1 cellular context compared by ENCODE assay signal in genomic region chr10:68720793-68721672, GRCh38.
TF ChIP-seq lines count a peak whose summit lies in the region.

A gene with protein sequence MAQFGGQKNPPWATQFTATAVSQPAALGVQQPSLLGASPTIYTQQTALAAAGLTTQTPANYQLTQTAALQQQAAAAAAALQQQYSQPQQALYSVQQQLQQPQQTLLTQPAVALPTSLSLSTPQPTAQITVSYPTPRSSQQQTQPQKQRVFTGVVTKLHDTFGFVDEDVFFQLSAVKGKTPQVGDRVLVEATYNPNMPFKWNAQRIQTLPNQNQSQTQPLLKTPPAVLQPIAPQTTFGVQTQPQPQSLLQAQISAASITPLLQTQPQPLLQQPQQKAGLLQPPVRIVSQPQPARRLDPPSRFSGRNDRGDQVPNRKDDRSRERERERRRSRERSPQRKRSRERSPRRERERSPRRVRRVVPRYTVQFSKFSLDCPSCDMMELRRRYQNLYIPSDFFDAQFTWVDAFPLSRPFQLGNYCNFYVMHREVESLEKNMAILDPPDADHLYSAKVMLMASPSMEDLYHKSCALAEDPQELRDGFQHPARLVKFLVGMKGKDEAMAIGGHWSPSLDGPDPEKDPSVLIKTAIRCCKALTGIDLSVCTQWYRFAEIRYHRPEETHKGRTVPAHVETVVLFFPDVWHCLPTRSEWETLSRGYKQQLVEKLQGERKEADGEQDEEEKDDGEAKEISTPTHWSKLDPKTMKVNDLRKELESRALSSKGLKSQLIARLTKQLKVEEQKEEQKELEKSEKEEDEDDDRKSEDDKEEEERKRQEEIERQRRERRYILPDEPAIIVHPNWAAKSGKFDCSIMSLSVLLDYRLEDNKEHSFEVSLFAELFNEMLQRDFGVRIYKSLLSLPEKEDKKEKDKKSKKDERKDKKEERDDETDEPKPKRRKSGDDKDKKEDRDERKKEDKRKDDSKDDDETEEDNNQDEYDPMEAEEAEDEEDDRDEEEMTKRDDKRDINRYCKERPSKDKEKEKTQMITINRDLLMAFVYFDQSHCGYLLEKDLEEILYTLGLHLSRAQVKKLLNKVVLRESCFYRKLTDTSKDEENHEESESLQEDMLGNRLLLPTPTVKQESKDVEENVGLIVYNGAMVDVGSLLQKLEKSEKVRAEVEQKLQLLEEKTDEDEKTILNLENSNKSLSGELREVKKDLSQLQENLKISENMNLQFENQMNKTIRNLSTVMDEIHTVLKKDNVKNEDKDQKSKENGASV (plus strand): TSS chr10:68721239. CDS start chr10:68722505, 1,266 bp downstream.

TF ChIP-seq in K562, 482 proteins besides CTCF, POLR2A, EP300 and RAD21 (continued from another document and continues in another):
- TF ChIP-seq, protein P1, sequence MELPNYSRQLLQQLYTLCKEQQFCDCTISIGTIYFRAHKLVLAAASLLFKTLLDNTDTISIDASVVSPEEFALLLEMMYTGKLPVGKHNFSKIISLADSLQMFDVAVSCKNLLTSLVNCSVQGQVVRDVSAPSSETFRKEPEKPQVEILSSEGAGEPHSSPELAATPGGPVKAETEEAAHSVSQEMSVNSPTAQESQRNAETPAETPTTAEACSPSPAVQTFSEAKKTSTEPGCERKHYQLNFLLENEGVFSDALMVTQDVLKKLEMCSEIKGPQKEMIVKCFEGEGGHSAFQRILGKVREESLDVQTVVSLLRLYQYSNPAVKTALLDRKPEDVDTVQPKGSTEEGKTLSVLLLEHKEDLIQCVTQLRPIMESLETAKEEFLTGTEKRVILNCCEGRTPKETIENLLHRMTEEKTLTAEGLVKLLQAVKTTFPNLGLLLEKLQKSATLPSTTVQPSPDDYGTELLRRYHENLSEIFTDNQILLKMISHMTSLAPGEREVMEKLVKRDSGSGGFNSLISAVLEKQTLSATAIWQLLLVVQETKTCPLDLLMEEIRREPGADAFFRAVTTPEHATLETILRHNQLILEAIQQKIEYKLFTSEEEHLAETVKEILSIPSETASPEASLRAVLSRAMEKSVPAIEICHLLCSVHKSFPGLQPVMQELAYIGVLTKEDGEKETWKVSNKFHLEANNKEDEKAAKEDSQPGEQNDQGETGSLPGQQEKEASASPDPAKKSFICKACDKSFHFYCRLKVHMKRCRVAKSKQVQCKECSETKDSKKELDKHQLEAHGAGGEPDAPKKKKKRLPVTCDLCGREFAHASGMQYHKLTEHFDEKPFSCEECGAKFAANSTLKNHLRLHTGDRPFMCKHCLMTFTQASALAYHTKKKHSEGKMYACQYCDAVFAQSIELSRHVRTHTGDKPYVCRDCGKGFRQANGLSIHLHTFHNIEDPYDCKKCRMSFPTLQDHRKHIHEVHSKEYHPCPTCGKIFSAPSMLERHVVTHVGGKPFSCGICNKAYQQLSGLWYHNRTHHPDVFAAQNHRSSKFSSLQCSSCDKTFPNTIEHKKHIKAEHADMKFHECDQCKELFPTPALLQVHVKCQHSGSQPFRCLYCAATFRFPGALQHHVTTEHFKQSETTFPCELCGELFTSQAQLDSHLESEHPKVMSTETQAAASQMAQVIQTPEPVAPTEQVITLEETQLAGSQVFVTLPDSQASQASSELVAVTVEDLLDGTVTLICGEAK (IDR thresholded peaks at IDR 0.05): no peak
- TF ChIP-seq, protein P1 (CRISPR knock-in tag; IDR thresholded peaks at IDR 0.05): no peak
- TF ChIP-seq RBM14 (IDR thresholded peaks at IDR 0.05; ENCODE audit: borderline replicate concordance, insufficient read depth, low read depth, low read length) (no peak), MTA3 (IDR thresholded peaks at IDR 0.05; ENCODE audit: borderline replicate concordance) (peak; percentile 73; the same call in 1 of the 2 replicates), CTBP1 (IDR thresholded peaks at IDR 0.05; ENCODE audit: borderline replicate concordance) (peak; percentile 57), ZSCAN29 (IDR thresholded peaks at IDR 0.05) (no peak), GATA2 (CRISPR knock-in tag; IDR thresholded peaks at IDR 0.05) (no peak), CAMTA2 (CRISPR knock-in tag; conservative IDR thresholded peaks at IDR 0.05) (no peak), MYNN (IDR thresholded peaks at IDR 0.05) (no peak), MYNN (CRISPR knock-in tag; IDR thresholded peaks at IDR 0.05) (no peak), ZNF239 (CRISPR knock-in tag; IDR thresholded peaks at IDR 0.05) (no peak), TRIM28 (IDR thresholded peaks at IDR 0.05) (no peak), HDGF (IDR thresholded peaks at IDR 0.05) (no peak), REST (CRISPR knock-in tag; IDR thresholded peaks at IDR 0.05; ENCODE audit: low read depth) (no peak; the same call in 1 of the 2 replicates), HDAC1 (IDR thresholded peaks at IDR 0.05) (peak in 1 of 2 experiments; percentile 44; a peak in 1 of 4 replicates), HNRNPK (IDR thresholded peaks at IDR 0.05; ENCODE audit: low read depth, low read length, poor library complexity, severe bottlenecking) (no peak), HDAC3 (IDR thresholded peaks at IDR 0.05; ENCODE audit: borderline replicate concordance, partially characterized antibody) (no peak), ZNF263 (CRISPR knock-in tag; IDR thresholded peaks at IDR 0.05; ENCODE audit: borderline replicate concordance) (peak; percentile 54; the same call in 1 of the 2 replicates), NR2C2 (CRISPR knock-in tag; IDR thresholded peaks at IDR 0.05) (no peak; the same call in 1 of the 2 replicates), NR2C2 (tag; IDR thresholded peaks at IDR 0.05) (peak; percentile 81), ZNF140 (CRISPR knock-in tag; IDR thresholded peaks at IDR 0.05) (no peak), PHF20 (IDR thresholded peaks at IDR 0.05; ENCODE audit: partially characterized antibody) (peak; percentile 75), HDAC2 (IDR thresholded peaks at IDR 0.05) (0 out of 2 replicates have a peak, but pooled peaks have one; percentile 13), RBM22 (IDR thresholded peaks at IDR 0.05; ENCODE audit: low read depth, low read length, poor library complexity, severe bottlenecking) (no peak), ZNF41 (CRISPR knock-in tag; conservative IDR thresholded peaks at IDR 0.05) (0 out of 2 replicates have a peak, but pooled peaks have one; percentile 55), CXXC5 (CRISPR knock-in tag; IDR thresholded peaks at IDR 0.05) (peak; percentile 85), YY1 (IDR thresholded peaks at IDR 0.05; ENCODE audit: borderline replicate concordance in 1 of 3, control insufficient read depth in 1 of 3, extremely low read depth in 1 of 3, insufficient read depth in 3 of 3, insufficient read length in 1 of 3, insufficient replicate concordance in 2 of 3, low read depth in 1 of 3, low read length in 2 of 3) (peak; percentile 68 to 91 (median 90)), NCOA2 (IDR thresholded peaks at IDR 0.05; ENCODE audit: partially characterized antibody in 2 of 2) (no peak), TSHZ1 (CRISPR knock-in tag; IDR thresholded peaks at IDR 0.05) (0 out of 2 replicates have a peak, but pooled peaks have one; percentile 36), SPI1 (IDR thresholded peaks at IDR 0.05; ENCODE audit: borderline replicate concordance, low read depth, low read length) (no peak), HES1 (IDR thresholded peaks at IDR 0.05; ENCODE audit: low read depth) (0 out of 2 replicates have a peak, but pooled peaks have one; percentile 65), ZNF23 (CRISPR knock-in tag; IDR thresholded peaks at IDR 0.05) (no peak), ZNF695 (CRISPR knock-in tag; IDR thresholded peaks at IDR 0.05) (no peak)
- TF ChIP-seq, protein P2, sequence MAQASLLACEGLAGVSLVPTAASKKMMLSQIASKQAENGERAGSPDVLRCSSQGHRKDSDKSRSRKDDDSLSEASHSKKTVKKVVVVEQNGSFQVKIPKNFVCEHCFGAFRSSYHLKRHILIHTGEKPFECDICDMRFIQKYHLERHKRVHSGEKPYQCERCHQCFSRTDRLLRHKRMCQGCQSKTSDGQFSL (CRISPR knock-in tag; IDR thresholded peaks at IDR 0.05): no peak
- TF ChIP-seq, protein P2 (tag; IDR thresholded peaks at IDR 0.05): no peak; a peak in 2 of 4 replicates
